Comparison of ENCODE assay signal across 6 cellular contexts in the genomic region with DNA sequence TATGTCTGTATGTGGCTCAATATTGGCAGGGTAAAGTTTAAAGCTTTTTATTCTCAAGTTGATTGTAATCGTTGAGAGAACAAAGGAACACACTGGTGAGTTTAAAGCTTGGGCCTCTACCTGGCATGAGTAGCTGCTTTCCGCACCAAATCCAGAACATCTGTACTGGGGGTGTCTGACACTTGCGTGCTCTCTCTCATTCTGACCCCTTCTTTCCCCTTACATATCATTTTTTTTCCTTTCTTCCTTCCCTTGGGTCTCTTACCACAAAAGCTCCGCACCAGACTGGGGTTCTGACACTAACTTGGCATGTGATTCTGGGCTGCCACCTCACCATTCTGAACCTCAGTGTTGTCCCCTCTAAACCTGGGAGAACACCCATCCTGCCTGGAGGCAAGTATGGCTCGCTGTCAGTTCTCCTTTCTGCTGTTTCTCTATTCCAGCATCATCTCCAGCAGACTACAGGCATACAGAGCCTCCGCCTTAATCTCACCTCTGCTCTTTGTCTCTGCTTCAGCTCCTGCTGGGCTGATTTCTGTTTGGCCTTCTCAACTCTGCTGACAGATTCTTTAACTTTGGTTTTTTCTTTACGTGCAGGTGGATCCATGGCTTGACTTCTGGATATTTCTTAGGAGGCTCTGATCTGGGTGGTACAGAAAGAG. TPM values are rescaled to one million over a fixed set of nuclear protein-coding genes. Genes with fewer than 3 reads are reported as not detected.
A peak's percentile ranks its signal among the peaks of the same experiment; 100 is the strongest.
DNase-seq lines count a peak whose midpoint lies in the region; ATAC-seq and TF ChIP-seq lines count a peak whose summit lies in the region.

No MANE protein-coding gene starts in this region.

- ATAC-seq in GM21515 (IDR thresholded peaks at IDR 0.05; ENCODE audit: unreplicated experiment) = no peak

- DNase-seq in NCI-H2081 (lab: John Stamatoyannopoulos, UW) = peak; percentile 59 to 65
- no peak for DNase-seq in NCI-H2081 treated with DMSO at 0.1 percent for 48 hours (lab: John Stamatoyannopoulos, UW)
- no peak for DNase-seq in vagina (ENCODE audit: extremely low spot score in 2 of 2)

- H3K4me3 ChIP-seq in iPS-20b (ENCODE audit: low read length) (peak overlapping the region; percentile 95), vagina (peak overlapping the region; percentile 56 to 79)

- intact Hi-C loops in vagina (cut with DNase I) = no loop called here

- peaks cover 5% of the 10 kb centered on the region for H3K4me1 ChIP-seq in iPS-20b (ENCODE audit: insufficient read depth, low read length)
- H3K4me1 ChIP-seq in vagina = peaks cover 27% of the 10 kb centered on the region

- no peak for TF ChIP-seq POLR2A in vagina (IDR thresholded peaks at IDR 0.05)

- TF ChIP-seq CTCF in VCaP (conservative IDR thresholded peaks at IDR 0.05) (no peak), vagina (IDR thresholded peaks at IDR 0.05) (no peak)

- no peaks in the 10 kb centered on the region for H3K9me3 ChIP-seq in iPS-20b (ENCODE audit: insufficient read depth, low read depth, low read length)
- H3K9me3 ChIP-seq in vagina = no peaks in the 10 kb centered on the region

- H3K36me3 ChIP-seq in iPS-20b (ENCODE audit: insufficient read depth, low read depth, low read length) (no peaks in the 10 kb centered on the region), vagina (peaks cover 0 to 6% of the 10 kb centered on the region in 2 donors)

- H3K27me3 ChIP-seq in iPS-20b (ENCODE audit: insufficient read depth, low read length) (no peaks in the 10 kb centered on the region), vagina (no peaks in the 10 kb centered on the region)

- peak overlapping the region; percentile 93; the same call in 1 of the 2 replicates for H3K9ac ChIP-seq in iPS-20b (ENCODE audit: low read depth, low read length)

- H3K27ac ChIP-seq in VCaP (peak overlapping the region; percentile 92), iPS-20b (ENCODE audit: low read length) (peak overlapping the region; percentile 54), vagina (peak overlapping the region; percentile 81)

RNA-seq across cellular contexts. Expression of gene ERMAP, which starts 0.9 kb away (rescaled TPM):
- 9.3 TPM for total RNA-seq in vagina

RNA-seq across cellular contexts. Expression of gene SVBP, which starts 1.1 kb away (rescaled TPM):
- 23.8 TPM for total RNA-seq in vagina

RNA-seq across cellular contexts. Expression of gene ZNF691, which starts 30.3 kb away (rescaled TPM):
- total RNA-seq in vagina = 9.3 TPM

RNA-seq across cellular contexts. Expression of gene TMEM269, which starts 31.3 kb away (rescaled TPM):
- not detected for total RNA-seq in vagina

RNA-seq across cellular contexts. Expression of gene C1orf50, which starts 49.0 kb away (rescaled TPM):
- total RNA-seq in vagina = 3.2 TPM

Comparison
In these comparisons a context has a peak if more than half of its experiments do, and no peak if none do; other contexts are left out.
1. DNase-seq: peak in NCI-H2081 (2 of 2); none in NCI-H2081 treated with DMSO at 0.1 percent for 48 hours (single experiment) and vagina (0 of 2).
2. Peak in every context shown above with its lines, with median percentiles within 50 percentile points of each other: H3K27ac ChIP-seq.